In the genomic region with DNA sequence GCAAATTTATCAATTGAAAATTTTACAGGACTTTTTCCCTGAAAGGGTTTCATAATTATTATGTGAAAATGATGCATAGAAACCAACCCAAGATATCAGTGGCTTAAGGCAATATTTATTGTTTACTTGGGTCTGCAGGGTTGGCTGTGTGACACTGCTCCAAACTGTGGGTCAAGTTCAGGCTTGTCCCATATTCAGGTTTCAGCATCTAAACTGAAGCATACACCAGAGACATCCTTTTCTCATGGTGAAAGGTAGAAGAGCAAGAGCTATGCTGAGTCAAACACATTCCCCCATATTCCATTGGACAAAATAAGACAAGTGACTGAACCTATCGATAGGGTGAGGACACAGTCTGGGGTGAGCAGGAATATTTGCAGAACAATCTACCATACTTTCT, we compare ENCODE assay signal across 17 cellular contexts.
A peak's percentile ranks its signal among the peaks of the same experiment; 100 is the strongest.
DNase-seq lines count a peak whose midpoint lies in the region; ATAC-seq, FAIRE-seq and TF ChIP-seq lines count a peak whose summit lies in the region.
"Had no signal": no experiment of that assay in that cellular context is flagged by ENCODE, and none has a peak within 500 bp of the region (broad histone marks: within the 10 kb centered on the region; RNA-seq: fewer than 3 reads in every experiment).

No MANE protein-coding gene starts in this region.

- CTCF ChIA-PET in Caco-2 (lab: Charles Lee) (interaction anchor here (0.7 to 1.8 kb wide), 5 partner anchors 27 to 239 kb away, joined by 3 to 8 read pairs (median 6); no protein-coding TSS in a partner anchor), K562 (lab: Yijun Ruan, JAX; ENCODE audit: low intra/inter-chr PET ratio) (no interaction called here)

- DNase-seq in Caco-2 (no peak), HFFc6 (no peak), K562 (ENCODE audit: extremely low read depth in 1 of 4, low spot score in 3 of 4) (no peak), keratinocyte (ENCODE audit: low read depth, low spot score) (no peak), mucosa of descending colon (no peak), putamen (ENCODE audit: low spot score) (no peak)
- no peak for DNase-seq in activated T-cell treated with anti-CD3 and anti-CD28 coated beads, Interleukin-2, amount 50 U/mL, for 24 hours
- DNase-seq: COR-L47, EL, MV-4-11, NCI-H226, NCI-H526 treated with DMSO at 0.1 percent for 48 hours, SIG-M5 had no signal

- H4K20me1 ChIP-seq in K562 (replicated peaks; ENCODE audit: control insufficient read depth, insufficient read depth, low read length) (no peaks in the 10 kb centered on the region), keratinocyte (ENCODE audit: control insufficient read depth, extremely low read depth, insufficient read depth, low read length) (no peaks in the 10 kb centered on the region)

- intact Hi-C loops in Caco-2 (cut with micrococcal nuclease; ENCODE audit: unreplicated experiment) (loop anchor here (1.0 to 2.0 kb wide), 4 partner anchors 22 to 88 kb away; no protein-coding TSS in a partner anchor), K562 (cut with micrococcal nuclease) (loop anchor here (1.0 to 5.0 kb wide), 2 partner anchors 55 to 89 kb away; no protein-coding TSS in a partner anchor), mucosa of descending colon (cut with DNase I, micrococcal nuclease) (no loop called here)

- H3K79me2 ChIP-seq in K562 (ENCODE audit: control insufficient read depth, insufficient read depth, low read length), result no peaks in the 10 kb centered on the region
- H3K79me2 ChIP-seq in keratinocyte (ENCODE audit: control insufficient read depth, insufficient read depth, low read length), result no peaks in the 10 kb centered on the region

- H3K9me3 Mint-ChIP-seq in Caco-2 (ENCODE audit: unreplicated experiment) (peaks cover 9% of the 10 kb centered on the region), HFFc6 (peaks cover 10% of the 10 kb centered on the region)
- H3K9me3 Mint-ChIP-seq in activated T-cell treated with anti-CD3 and anti-CD28 coated beads, Interleukin-2, amount 50 U/mL, for 24 hours, result peaks cover 6% of the 10 kb centered on the region

- H3K27me3 ChIP-seq in Caco-2 (replicated peaks; ENCODE audit: control insufficient read depth, insufficient read depth, low read length), result no peaks in the 10 kb centered on the region
- no peaks in the 10 kb centered on the region for H3K27me3 ChIP-seq in K562 (ENCODE audit: control insufficient read depth in 2 of 2, insufficient read depth in 2 of 2, low read length in 2 of 2)
- no peaks in the 10 kb centered on the region for H3K27me3 ChIP-seq in keratinocyte (ENCODE audit: control insufficient read depth, extremely low read depth, insufficient read depth, low read length)

- no peak for TF ChIP-seq EP300 in K562 (IDR thresholded peaks at IDR 0.05; ENCODE audit: low read length)

- TF ChIP-seq CTCF in Caco-2 (IDR thresholded peaks at IDR 0.05; ENCODE audit: insufficient read depth in 1 of 2, low read depth in 1 of 2, low read length in 1 of 2, severe bottlenecking in 1 of 2, unreplicated experiment in 1 of 2) (no peak), HFFc6 (IDR thresholded peaks at IDR 0.05) (no peak), K562 (IDR thresholded peaks at IDR 0.05 in 2 of 3, conservative IDR thresholded peaks at IDR 0.05 in 1 of 3; ENCODE audit: insufficient read depth in 2 of 3, low read depth in 1 of 3, low read length in 3 of 3) (no peak), keratinocyte (optimal IDR thresholded peaks at IDR 0.05 in 1 of 3, IDR thresholded peaks at IDR 0.05 in 1 of 3, conservative IDR thresholded peaks at IDR 0.05 in 1 of 3; ENCODE audit: extremely low read depth in 1 of 3, insufficient read depth in 2 of 3, low read length in 3 of 3) (no peak), mucosa of descending colon (IDR thresholded peaks at IDR 0.05) (no peak)

- H3K4me1 Mint-ChIP-seq in Caco-2 (ENCODE audit: low read depth, unreplicated experiment) (peaks cover 28% of the 10 kb centered on the region), HFFc6 (ENCODE audit: low read depth) (peaks cover 75% of the 10 kb centered on the region)
- no peaks in the 10 kb centered on the region for H3K4me1 Mint-ChIP-seq in activated T-cell treated with anti-CD3 and anti-CD28 coated beads, Interleukin-2, amount 50 U/mL, for 24 hours (ENCODE audit: low read depth)

- H3K27me3 Mint-ChIP-seq in Caco-2 (ENCODE audit: insufficient read depth, unreplicated experiment) (no peaks in the 10 kb centered on the region), HFFc6 (ENCODE audit: insufficient read depth) (no peaks in the 10 kb centered on the region)
- H3K27me3 Mint-ChIP-seq in activated T-cell treated with anti-CD3 and anti-CD28 coated beads, Interleukin-2, amount 50 U/mL, for 24 hours, result no peaks in the 10 kb centered on the region

- dilution Hi-C loops in keratinocyte (cut with MboI; ENCODE audit: extremely low pct_ligation_motif_present, low sequenced_read_pairs), result no loop called here

- no peaks in the 10 kb centered on the region for H3K36me3 ChIP-seq in Caco-2 (ENCODE audit: control insufficient read depth, insufficient read depth, low read length)
- H3K36me3 ChIP-seq in K562 (ENCODE audit: control insufficient read depth, insufficient read depth, low read length), result peaks cover 21% of the 10 kb centered on the region
- H3K36me3 ChIP-seq in keratinocyte (ENCODE audit: control insufficient read depth in 2 of 2, extremely low read depth in 1 of 2, insufficient read depth in 2 of 2, low read length in 2 of 2), result no peaks in the 10 kb centered on the region
- H3K36me3 ChIP-seq in mucosa of descending colon (ENCODE audit: low read depth), result no peaks in the 10 kb centered on the region
- H3K36me3 ChIP-seq: HAP-1 had no signal

- TF ChIP-seq RAD21 in K562 (CRISPR knock-in tag; conservative IDR thresholded peaks at IDR 0.05 in 1 of 2, IDR thresholded peaks at IDR 0.05 in 1 of 2), result no peak

- no peak overlapping the region for H3K27ac ChIP-seq in K562 (ENCODE audit: extremely low read depth, low read depth, low read length)
- H3K27ac ChIP-seq in keratinocyte (ENCODE audit: control insufficient read depth, insufficient read depth, low read length), result no peak overlapping the region
- H3K27ac ChIP-seq: C4-2B, HL-60 had no signal

- POLR2A ChIA-PET in Caco-2 (lab: Charles Lee) (no interaction called here), K562 (lab: Yijun Ruan, JAX) (interaction anchor here (1.2 to 1.4 kb wide), 5 partner anchors 9 to 36 kb away, joined by 3 to 4 read pairs (median 3); no protein-coding TSS in a partner anchor)

- WGBS in K562 (ENCODE audit: insufficient coverage, low coverage, missing lambda C conversion rate), result 85% methylated on average over 1 of the region's 1 CpG

- H3K27ac Mint-ChIP-seq in Caco-2 (ENCODE audit: unreplicated experiment), result peak overlapping the region; percentile 29
- peak overlapping the region; percentile 18; the same call in 1 of the 2 replicates for H3K27ac Mint-ChIP-seq in HFFc6
- no peak overlapping the region for H3K27ac Mint-ChIP-seq in activated T-cell treated with anti-CD3 and anti-CD28 coated beads, Interleukin-2, amount 50 U/mL, for 24 hours

- H3K9me1 ChIP-seq in K562 (ENCODE audit: control insufficient read depth, insufficient read depth, low read length) (no peaks in the 10 kb centered on the region), keratinocyte (ENCODE audit: control insufficient read depth, extremely low read depth, insufficient read depth, low read length) (no peaks in the 10 kb centered on the region)

- H2AFZ ChIP-seq in K562 (ENCODE audit: low read depth, low read length) (no peak overlapping the region), keratinocyte (ENCODE audit: control insufficient read depth, low read length) (no peak overlapping the region)

- H3K4me3 ChIP-seq in Caco-2 (ENCODE audit: low read depth, low read length) (no peak overlapping the region), K562 (no peak overlapping the region), keratinocyte (ENCODE audit: control insufficient read depth in 2 of 3, extremely low read depth in 1 of 3, insufficient read depth in 2 of 3, low read depth in 1 of 3, low read length in 3 of 3) (no peak overlapping the region), mucosa of descending colon (no peak overlapping the region)
- H3K4me3 ChIP-seq: HAP-1 had no signal

- no peak overlapping the region for H3K9ac ChIP-seq in K562 (ENCODE audit: insufficient read depth in 1 of 2, low read depth in 2 of 2, low read length in 2 of 2)
- no peak overlapping the region for H3K9ac ChIP-seq in keratinocyte (ENCODE audit: control insufficient read depth, extremely low read depth, insufficient read depth, low read length)

- H3K9me3 ChIP-seq in Caco-2 (peaks cover 5% of the 10 kb centered on the region; the same call in 1 of the 2 replicates), K562 (replicated peaks; ENCODE audit: control insufficient read depth, insufficient read depth, low read depth, low read length) (no peaks in the 10 kb centered on the region; the same call in 1 of the 2 replicates), keratinocyte (ENCODE audit: control insufficient read depth, low read depth, low read length) (no peaks in the 10 kb centered on the region), mucosa of descending colon (peaks cover 8% of the 10 kb centered on the region)
- H3K9me3 ChIP-seq: HAP-1 had no signal

- BruUV-seq in Caco-2 (replicated peaks; lab: Mats Ljungman, UMichigan) (no TSS peak), K562 (replicated peaks; lab: Mats Ljungman, UMichigan) (no TSS peak)

- ATAC-seq in K562 (peak; percentile 34; the same call in 2 of the 3 replicates), mucosa of descending colon (no peak), GM21515 (IDR thresholded peaks at IDR 0.05; ENCODE audit: unreplicated experiment) (no peak)

- in situ Hi-C loops in K562 (cut with MboI), result no loop called here

- TF ChIP-seq POLR2A in K562 (conservative IDR thresholded peaks at IDR 0.05), result no peak

- FAIRE-seq in K562 (lab: Jason Lieb, UNC) (no peak), keratinocyte (lab: Jason Lieb, UNC) (peak; percentile 71)

- H3K4me2 ChIP-seq in K562 (ENCODE audit: insufficient read depth, low read length) (no peak overlapping the region), keratinocyte (ENCODE audit: control insufficient read depth, extremely low read depth, insufficient read depth, low read depth, low read length) (peak overlapping the region; percentile 4)

- H3K36me3 Mint-ChIP-seq in Caco-2 (ENCODE audit: insufficient read depth, unreplicated experiment) (peaks cover 10% of the 10 kb centered on the region), HFFc6 (ENCODE audit: low read depth) (peaks cover 36% of the 10 kb centered on the region)
- peaks cover 36% of the 10 kb centered on the region for H3K36me3 Mint-ChIP-seq in activated T-cell treated with anti-CD3 and anti-CD28 coated beads, Interleukin-2, amount 50 U/mL, for 24 hours (ENCODE audit: low read depth)

- H3K4me3 Mint-ChIP-seq in Caco-2 (ENCODE audit: unreplicated experiment), result no peak overlapping the region
- no peak overlapping the region for H3K4me3 Mint-ChIP-seq in HFFc6
- H3K4me3 Mint-ChIP-seq in activated T-cell treated with anti-CD3 and anti-CD28 coated beads, Interleukin-2, amount 50 U/mL, for 24 hours, result no peak overlapping the region

- H3K4me1 ChIP-seq in Caco-2, result peaks cover 34% of the 10 kb centered on the region
- peaks cover 0 to 21% of the 10 kb centered on the region in 2 experiments; a peak in 3 of 5 replicates for H3K4me1 ChIP-seq in K562 (replicated peaks in 1 of 2; ENCODE audit: control insufficient read depth in 2 of 2, insufficient read depth in 2 of 2, low read length in 2 of 2)
- H3K4me1 ChIP-seq in keratinocyte (ENCODE audit: control insufficient read depth, extremely low read depth, insufficient read depth, low read length), result peaks cover 26% of the 10 kb centered on the region
- no peaks in the 10 kb centered on the region for H3K4me1 ChIP-seq in mucosa of descending colon (ENCODE audit: low read depth)

Comparison
In these comparisons a context has a peak if more than half of its experiments do, and no peak if none do; other contexts are left out.
1. intact Hi-C loops: an anchor here in Caco-2 (1.0 to 2.0 kb wide) and K562 (1.0 to 5.0 kb wide); none called in mucosa of descending colon.